ENCODE assay signal across 31 cellular contexts in genomic region chr2:74689671-74690070, GRCh38. TPM values are rescaled to one million over a fixed set of nuclear protein-coding genes. Genes with fewer than 3 reads are reported as not detected.
DNase-seq lines count a peak whose midpoint lies in the region; ATAC-seq, FAIRE-seq and TF ChIP-seq lines count a peak whose summit lies in the region.
"Had no signal": no experiment of that assay in that cellular context is flagged by ENCODE, and none has a peak within 500 bp of the region (broad histone marks: within the 10 kb centered on the region; RNA-seq: fewer than 3 reads in every experiment).

No MANE protein-coding gene starts in this region.

- no TSS peak for BruUV-seq in mammary epithelial cell (replicated peaks; lab: Mats Ljungman, UMichigan)

- no peaks in the 10 kb centered on the region for H3K36me3 ChIP-seq in mammary epithelial cell (ENCODE audit: insufficient read depth, low read length)
- H3K36me3 ChIP-seq in breast epithelium = no peaks in the 10 kb centered on the region
- H3K36me3 ChIP-seq in bronchial epithelial cell (ENCODE audit: control insufficient read depth, insufficient read depth, low read length) = no peaks in the 10 kb centered on the region
- H3K36me3 ChIP-seq: BE2C, BLaER1 had no signal

- CTCF ChIA-PET in mammary epithelial cell (lab: Charles Lee; ENCODE audit: low non-redundant PET) = no interaction called here

- no peak overlapping the region for H3K9ac ChIP-seq in mammary epithelial cell (ENCODE audit: insufficient read depth, low read length)
- H3K9ac ChIP-seq: BLaER1 had no signal

- dilution Hi-C loops in mammary epithelial cell (cut with HindIII; ENCODE audit: low sequenced_read_pairs) = loop anchor here (5.0 kb wide), 3 partner anchors 63 to 198 kb away; no protein-coding TSS in a partner anchor

- H3K27ac ChIP-seq in mammary epithelial cell (ENCODE audit: insufficient read depth, low read depth, low read length) (no peak overlapping the region), breast epithelium (no peak overlapping the region), epithelial cell of prostate (peak overlapping the region; percentile 1)
- H3K27ac ChIP-seq: 22Rv1, A549, BLaER1 had no signal

- DNase-seq in mammary epithelial cell = peak; percentile 78
- no peak for DNase-seq in breast epithelium (ENCODE audit: low spot score in 2 of 2)
- DNase-seq in bronchial epithelial cell (ENCODE audit: low read depth) = peak; percentile 66
- peak; percentile 20 for DNase-seq in epithelial cell of prostate (ENCODE audit: low read depth, low spot score)
- no peak for DNase-seq in activated naive CD4-positive, alpha-beta T cell treated with anti-CD3 and anti-CD28 coated beads, Interleukin-2, amount 50 U/mL, for 72 hours (ENCODE audit: low spot score in 2 of 2)
- DNase-seq in AML-193 (lab: John Stamatoyannopoulos, UW) = no peak
- DNase-seq: BE2C; C1 segment of cervical spinal cord; CD4-positive, alpha-beta memory T cell; CD4-positive, CD25-positive, alpha-beta regulatory T cell; CD8-positive, alpha-beta memory T cell; COR-L47; DMS 273 treated with DMSO at 0.1 percent for 48 hours; DMS153; DMS53; DMS79; DND-41; EL; GDM1 had no signal

- no peak overlapping the region for H3K27ac Mint-ChIP-seq in activated naive CD4-positive, alpha-beta T cell treated with anti-CD3 and anti-CD28 coated beads, Interleukin-2, amount 50 U/mL, for 72 hours
- H3K27ac Mint-ChIP-seq: CD4-positive, CD25-positive, alpha-beta regulatory T cell had no signal

- no peak overlapping the region for H2AFZ ChIP-seq in mammary epithelial cell (ENCODE audit: low read depth, low read length)

- no peak for FAIRE-seq in bronchial epithelial cell (lab: Jason Lieb, UNC)
- FAIRE-seq: A549, GM12878, GM12892, GM18507, GM19239 had no signal

- no peak for TF ChIP-seq POLR2A in breast epithelium (IDR thresholded peaks at IDR 0.05)

- H3K4me1 ChIP-seq in mammary epithelial cell (ENCODE audit: insufficient read depth, low read length) (peaks cover 22% of the 10 kb centered on the region), breast epithelium (no peaks in the 10 kb centered on the region)
- H3K4me1 ChIP-seq: A549, BE2C had no signal

- H3K9me3 ChIP-seq in mammary epithelial cell (replicated peaks; ENCODE audit: insufficient read depth, low read length) (no peaks in the 10 kb centered on the region), breast epithelium (no peaks in the 10 kb centered on the region)
- H3K9me3 ChIP-seq: A549, BE2C, BLaER1 had no signal

- TF ChIP-seq CTCF in mammary epithelial cell (conservative IDR thresholded peaks at IDR 0.05 in 1 of 2, IDR thresholded peaks at IDR 0.05 in 1 of 2; ENCODE audit: extremely low read depth in 1 of 2, insufficient read depth in 1 of 2, low read depth in 1 of 2, low read length in 2 of 2) (no peak), breast epithelium (IDR thresholded peaks at IDR 0.05) (no peak), bronchial epithelial cell (IDR thresholded peaks at IDR 0.05; ENCODE audit: insufficient read depth, low read length, severe bottlenecking) (no peak)

- intact Hi-C loops in mammary epithelial cell (cut with micrococcal nuclease) = loop anchor here (1.0 to 5.0 kb wide), 9 partner anchors 51 to 715 kb away; no protein-coding TSS in a partner anchor
- intact Hi-C loops in breast epithelium (cut with DNase I; ENCODE audit: low total_unique reads) = no loop called here

- H3K4me2 ChIP-seq in mammary epithelial cell (ENCODE audit: insufficient read depth, low read depth, low read length) = peak overlapping the region; percentile 15
- H3K4me2 ChIP-seq: A549, BLaER1 had no signal

- 58% methylated on average over 3 of the region's 3 CpGs for WGBS in mammary epithelial cell (ENCODE audit: low coverage, missing lambda C conversion rate)

- H4K20me1 ChIP-seq in mammary epithelial cell (ENCODE audit: insufficient read depth, low read length) = no peaks in the 10 kb centered on the region
- H4K20me1 ChIP-seq: BLaER1 had no signal

- no peaks in the 10 kb centered on the region for H3K9me3 Mint-ChIP-seq in activated naive CD4-positive, alpha-beta T cell treated with anti-CD3 and anti-CD28 coated beads, Interleukin-2, amount 50 U/mL, for 72 hours
- H3K9me3 Mint-ChIP-seq: CD14-positive monocyte; CD4-positive, alpha-beta memory T cell; CD4-positive, CD25-positive, alpha-beta regulatory T cell; CD8-positive, alpha-beta memory T cell had no signal

- H3K79me2 ChIP-seq in mammary epithelial cell (ENCODE audit: insufficient read depth, low read length) = no peaks in the 10 kb centered on the region

- no peaks in the 10 kb centered on the region for H3K36me3 Mint-ChIP-seq in activated naive CD4-positive, alpha-beta T cell treated with anti-CD3 and anti-CD28 coated beads, Interleukin-2, amount 50 U/mL, for 72 hours
- H3K36me3 Mint-ChIP-seq: CD14-positive monocyte had no signal

- in situ Hi-C loops in mammary epithelial cell (cut with MboI; ENCODE audit: low sequenced_read_pairs in 2 of 2) = loop anchor here in 1 of 2 donors (25.0 kb wide), 1 partner anchor 698 kb away; no protein-coding TSS in a partner anchor

- no peak for ATAC-seq in GM18520 (IDR thresholded peaks at IDR 0.05; ENCODE audit: unreplicated experiment)
- ATAC-seq in activated naive CD4-positive, alpha-beta T cell treated with anti-CD3 and anti-CD28 coated beads, Interleukin-2, amount 50 U/mL, for 72 hours = no peak
- ATAC-seq: GM12878 had no signal

- H3K27me3 ChIP-seq in mammary epithelial cell (ENCODE audit: insufficient read depth, low read length) = no peaks in the 10 kb centered on the region
- no peaks in the 10 kb centered on the region for H3K27me3 ChIP-seq in breast epithelium
- H3K27me3 ChIP-seq in bronchial epithelial cell (ENCODE audit: control insufficient read depth, insufficient read depth, low read length) = no peaks in the 10 kb centered on the region
- H3K27me3 ChIP-seq: BE2C, BLaER1 had no signal

- H3K4me3 ChIP-seq in mammary epithelial cell (replicated peaks in 1 of 3; ENCODE audit: insufficient read depth in 1 of 3, low read depth in 2 of 3, low read length in 3 of 3) (no peak overlapping the region), breast epithelium (no peak overlapping the region), bronchial epithelial cell (ENCODE audit: low read depth, low read length) (no peak overlapping the region)
- H3K4me3 ChIP-seq: A549, BLaER1, GM12878 had no signal

RNA-seq across cellular contexts. Expression of gene SEMA4F, which starts 35.6 kb away (rescaled TPM):
- total RNA-seq in mammary epithelial cell = 10 to 100 TPM; 15.3 to 17.6 TPM
- polyA plus RNA-seq in mammary epithelial cell = 11.6 TPM
- 36.8 TPM for polyA minus RNA-seq in mammary epithelial cell
- 1 to 10 TPM; 4.6 to 8.8 (median 8.5) TPM for total RNA-seq in breast epithelium
- 3.2 and 5.1 TPM in 2 replicates for total RNA-seq in bronchial epithelial cell
- total RNA-seq in activated naive CD4-positive, alpha-beta T cell treated with anti-CD3 and anti-CD28 coated beads, Interleukin-2, amount 50 U/mL, for 72 hours = 1 to 10 TPM; 4.7 to 4.8 TPM

RNA-seq across cellular contexts. Expression of gene M1AP, which starts 41.5 kb away (rescaled TPM):
- total RNA-seq in mammary epithelial cell (under 1 TPM; 0.67 to 0.94 TPM), breast epithelium (1 to 10 TPM in 1 of 3 donors, under 1 TPM in 2; 0.29 to 3.4 (median 0.66) TPM), bronchial epithelial cell (0.53 and 1.0 TPM in 2 replicates)
- polyA plus RNA-seq in mammary epithelial cell = 0.58 TPM
- not detected for polyA minus RNA-seq in mammary epithelial cell
- total RNA-seq in activated naive CD4-positive, alpha-beta T cell treated with anti-CD3 and anti-CD28 coated beads, Interleukin-2, amount 50 U/mL, for 72 hours = not detected
- total RNA-seq: A172; CD4-positive, alpha-beta memory T cell; CD4-positive, CD25-positive, alpha-beta regulatory T cell; CD8-positive, alpha-beta memory T cell; Daoy; G401 had no signal
- polyA plus RNA-seq: A549; CD4-positive, CD25-positive, alpha-beta regulatory T cell had no signal

Comparison
In these comparisons a context has a peak if more than half of its experiments do, and no peak if none do; other contexts are left out.
1. DNase-seq: peak in mammary epithelial cell (single experiment), bronchial epithelial cell (single experiment) and epithelial cell of prostate (single experiment); none in breast epithelium (0 of 2), activated naive CD4-positive, alpha-beta T cell treated with anti-CD3 and anti-CD28 coated beads, Interleukin-2, amount 50 U/mL, for 72 hours (0 of 2) and AML-193 (0 of 2).